22 cellular contexts compared by ENCODE assay signal in genomic region chr2:149924028-149924427, GRCh38.
DNase-seq lines count a peak whose midpoint lies in the region; ATAC-seq, FAIRE-seq and TF ChIP-seq lines count a peak whose summit lies in the region.
"Had no signal": no experiment of that assay in that cellular context is flagged by ENCODE, and none has a peak within 500 bp of the region (broad histone marks: within the 10 kb centered on the region; RNA-seq: fewer than 3 reads in every experiment).

No MANE protein-coding gene starts in this region.

- H3K36me3 ChIP-seq in trophoblast cell (ENCODE audit: control insufficient read depth in 1 of 2, insufficient read depth in 2 of 2, low read length in 2 of 2), result no peaks in the 10 kb centered on the region
- H3K36me3 ChIP-seq: gastroesophageal sphincter, SJCRH30, stomach, upper lobe of right lung had no signal

- no peaks in the 10 kb centered on the region for H3K79me1 ChIP-seq in trophoblast cell (ENCODE audit: low read length)

- CTCF ChIA-PET in RWPE1 (lab: Yijun Ruan, JAX), result interaction anchor here (0.6 kb wide), 1 partner anchor 14 kb away, joined by 3 read pairs; no protein-coding TSS in a partner anchor

- no peak overlapping the region for H2BK12ac ChIP-seq in trophoblast cell (ENCODE audit: low read length)

- no CpG with 5 or more reads among the region's 3 CpGs for WGBS in trophoblast cell (ENCODE audit: extremely low coverage, insufficient coverage, insufficient read length)

- no peaks in the 10 kb centered on the region for H3K27me3 ChIP-seq in trophoblast cell (ENCODE audit: insufficient read depth, low read length)
- H3K27me3 ChIP-seq: gastroesophageal sphincter, SJCRH30, stomach, upper lobe of right lung had no signal

- POLR2A ChIA-PET in RWPE1 (lab: Yijun Ruan, JAX; ENCODE audit: low non-redundant PET), result no interaction called here

- H3K9ac ChIP-seq in trophoblast cell (ENCODE audit: low read length), result no peak overlapping the region

- no peak overlapping the region for H3K14ac ChIP-seq in trophoblast cell (ENCODE audit: low read length)

- no peak overlapping the region for H3K18ac ChIP-seq in trophoblast cell (ENCODE audit: low read length)

- TF ChIP-seq CTCF in RWPE1 (conservative IDR thresholded peaks at IDR 0.05; ENCODE audit: low read depth), result no peak
- no peak for TF ChIP-seq CTCF in foreskin fibroblast (IDR thresholded peaks at IDR 0.05; ENCODE audit: low read depth, low read length)

- no peak overlapping the region for H2BK120ac ChIP-seq in trophoblast cell (ENCODE audit: insufficient read depth, low read length, poor library complexity)

- no peak overlapping the region for H3K4me3 ChIP-seq in foreskin fibroblast (ENCODE audit: low read depth in 1 of 2, low read length in 2 of 2)
- H3K4me3 ChIP-seq in trophoblast cell (ENCODE audit: low read depth, low read length), result no peak overlapping the region
- H3K4me3 ChIP-seq: coronary artery, gastroesophageal sphincter, SJCRH30, skin epidermis, stomach, upper lobe of right lung had no signal

- H3K9me3 ChIP-seq in trophoblast cell (ENCODE audit: insufficient read depth, low read depth, low read length), result no peaks in the 10 kb centered on the region
- H3K9me3 ChIP-seq: SJCRH30, upper lobe of right lung had no signal

- H4K91ac ChIP-seq in trophoblast cell (ENCODE audit: low read depth, low read length), result no peak overlapping the region

- no peak overlapping the region for H2AFZ ChIP-seq in trophoblast cell (ENCODE audit: insufficient read depth, low read length, poor library complexity)

- H2BK5ac ChIP-seq in trophoblast cell (ENCODE audit: low read depth, low read length, poor library complexity), result no peak overlapping the region

- no peak overlapping the region for H3K4me2 ChIP-seq in trophoblast cell (ENCODE audit: low read length)

- no peak overlapping the region for H2AK5ac ChIP-seq in trophoblast cell (ENCODE audit: low read length)

- no peaks in the 10 kb centered on the region for H3K4me1 ChIP-seq in trophoblast cell (ENCODE audit: control insufficient read depth in 1 of 2, insufficient read depth in 2 of 2, low read length in 2 of 2)
- H3K4me1 ChIP-seq: gastroesophageal sphincter, SJCRH30, stomach, upper lobe of right lung had no signal

- no peak for ATAC-seq in HG03097 (IDR thresholded peaks at IDR 0.05; ENCODE audit: low FRiP score, unreplicated experiment)
- ATAC-seq: activated T-cell treated with anti-CD3 and anti-CD28 coated beads, Interleukin-2, amount 50 U/mL, for 72 hours; gastroesophageal sphincter; left lobe of liver; upper lobe of right lung had no signal

- H3K27ac ChIP-seq in RWPE1, result no peak overlapping the region
- no peak overlapping the region for H3K27ac ChIP-seq in trophoblast cell (ENCODE audit: low read depth, low read length)
- H3K27ac ChIP-seq: coronary artery, gastroesophageal sphincter, SJCRH30, skin epidermis, stomach, upper lobe of right lung had no signal

- peak; percentile 92 for FAIRE-seq in G401.6 (lab: Jason Lieb, UNC)

- no peak overlapping the region for H4K12ac ChIP-seq in trophoblast cell (ENCODE audit: low read depth, low read length)

- no peak overlapping the region for H3K4ac ChIP-seq in trophoblast cell (ENCODE audit: low read depth, low read length)

- no peak overlapping the region for H4K8ac ChIP-seq in trophoblast cell (ENCODE audit: low read depth, low read length)

- H3K79me2 ChIP-seq in trophoblast cell (ENCODE audit: control insufficient read depth, insufficient read depth, low read length, poor library complexity), result no peaks in the 10 kb centered on the region

- DNase-seq in A172 (ENCODE audit: low spot score) (peak; percentile 14), RWPE1 (ENCODE audit: low spot score) (peak; percentile 19), foreskin fibroblast (peak; percentile 10 to 41), NCI-H1105 (lab: John Stamatoyannopoulos, UW) (no peak), trophoblast cell (no peak), cerebellum (ENCODE audit: low spot score) (no peak)
- DNase-seq: activated B cell treated with CpG ODN at 0.5 μM for 24 hours; activated T-cell treated with anti-CD3 and anti-CD28 coated beads, Interleukin-2, amount 50 U/mL, for 72 hours; CD4-positive, alpha-beta T cell; NCI-H1417 treated with DMSO at 0.1 percent for 48 hours; NCI-H524; nephron progenitor cell; SJCRH30; stimulated activated CD4-positive, alpha-beta T cell treated with anti-CD3 and anti-CD28 coated beads, Interleukin-2, amount 100 ng/mL, for 48 hours; stomach; upper lobe of right lung had no signal

- no peak overlapping the region for H3K23ac ChIP-seq in trophoblast cell (ENCODE audit: low read length)

Comparison
In these comparisons a context has a peak if more than half of its experiments do, and no peak if none do; other contexts are left out.
1. DNase-seq: peak in A172 (single experiment), RWPE1 (single experiment) and foreskin fibroblast (2 of 2); none in NCI-H1105 (single experiment), trophoblast cell (0 of 2) and cerebellum (single experiment).